24 cellular contexts compared by ENCODE assay signal in the genomic region with DNA sequence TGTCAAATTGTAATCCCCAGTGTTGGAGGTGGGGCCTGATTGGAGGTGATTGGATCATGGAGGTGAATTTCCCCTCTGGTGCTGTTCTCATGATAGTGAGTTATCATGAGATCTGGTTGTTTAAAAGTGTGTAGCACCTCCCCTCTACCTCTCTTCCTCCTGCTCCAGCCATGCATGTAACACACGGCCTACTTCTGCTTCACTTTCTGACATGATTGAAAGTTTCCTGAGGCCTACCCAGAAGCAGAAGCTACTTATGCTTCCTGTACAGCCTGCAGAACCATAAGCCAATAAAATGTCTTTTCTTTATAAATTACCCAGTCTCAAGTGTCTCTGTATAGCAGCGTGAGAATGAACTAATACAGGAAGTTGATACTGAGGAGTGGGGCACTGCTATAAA.
"Had no signal": no experiment of that assay in that cellular context is flagged by ENCODE, and none has a peak within 500 bp of the region (broad histone marks: within the 10 kb centered on the region; RNA-seq: fewer than 3 reads in every experiment).

No MANE protein-coding gene starts in this region.

- H3K4me1 ChIP-seq: gastroesophageal sphincter, parathyroid adenoma, suprapubic skin had no signal

- ATAC-seq: body of pancreas; gastroesophageal sphincter; left cardiac atrium; right lobe of liver; stimulated activated effector memory CD8-positive, alpha-beta T cell treated with anti-CD3 and anti-CD28 coated beads, Interleukin-12 subunit alpha, Interleukin-12 subunit beta, amount 100 ng/mL, for 72 hours had no signal

- H3K27me3 Mint-ChIP-seq: activated naive CD4-positive, alpha-beta T cell treated with anti-CD3 and anti-CD28 coated beads, Interleukin-2, amount 50 U/mL, for 24 hours had no signal

- H2AFZ ChIP-seq: parathyroid adenoma had no signal

- H3K9me3 ChIP-seq: body of pancreas, gastroesophageal sphincter, right lobe of liver, stomach, suprapubic skin, transverse colon had no signal

- DNase-seq: activated CD4-positive, alpha-beta T cell treated with anti-CD3 and anti-CD28 coated beads for 4 hours; activated CD4-positive, alpha-beta T cell treated with anti-CD3 and anti-CD28 coated beads, Interleukin-2, amount 50 U/mL, for 48 hours; activated CD4-positive, CD25-positive, alpha-beta regulatory T cell; activated gamma-delta T cell; anterior cingulate cortex; body of pancreas; cortex of kidney; head of caudate nucleus; islet precursor cell; left cardiac atrium; nucleus accumbens; right lobe of liver; stimulated activated CD4-positive, alpha-beta T cell treated with anti-CD3 and anti-CD28 coated beads, Interleukin-1b, Interleukin-23, amount 100 ng/mL, for 48 hours; stomach; transverse colon had no signal

- H3K27ac ChIP-seq: body of pancreas, cardiac muscle cell, epithelial cell of prostate, gastroesophageal sphincter, parathyroid adenoma, right lobe of liver, skin epidermis, stomach, suprapubic skin, transverse colon had no signal

- H3K79me2 ChIP-seq: parathyroid adenoma had no signal

- H3K27ac Mint-ChIP-seq: activated naive CD4-positive, alpha-beta T cell treated with anti-CD3 and anti-CD28 coated beads, Interleukin-2, amount 50 U/mL, for 24 hours; activated T-helper 1 cell treated with anti-CD3 and anti-CD28 coated beads, Interleukin-12 subunit alpha, Interleukin-12 subunit beta, Interleukin-2, Interleukin-4 antibody, amounts not matched to agents 30 ng/mL and 10 ng/mL and 1 ng/mL, durations not matched to agents 14 hours and 24 hours and 36 hours; stimulated activated effector memory CD8-positive, alpha-beta T cell treated with anti-CD3 and anti-CD28 coated beads, Interleukin-12 subunit alpha, Interleukin-12 subunit beta, amount 100 ng/mL, for 72 hours had no signal

- H3K27me3 ChIP-seq: body of pancreas, cardiac muscle cell, gastroesophageal sphincter, right lobe of liver, stomach, suprapubic skin, transverse colon had no signal

- H3K4me1 Mint-ChIP-seq: stimulated activated effector memory CD8-positive, alpha-beta T cell treated with anti-CD3 and anti-CD28 coated beads, Interleukin-12 subunit alpha, Interleukin-12 subunit beta, amount 100 ng/mL, for 72 hours had no signal

- H3K36me3 ChIP-seq: cardiac muscle cell had no signal

- H3K9ac ChIP-seq: parathyroid adenoma had no signal

- H3K4me3 Mint-ChIP-seq: activated naive CD4-positive, alpha-beta T cell treated with anti-CD3 and anti-CD28 coated beads, Interleukin-2, amount 50 U/mL, for 24 hours; activated T-helper 1 cell treated with anti-CD3 and anti-CD28 coated beads, Interleukin-12 subunit alpha, Interleukin-12 subunit beta, Interleukin-2, Interleukin-4 antibody, amounts not matched to agents 30 ng/mL and 10 ng/mL and 1 ng/mL, durations not matched to agents 14 hours and 24 hours and 36 hours; stimulated activated effector memory CD8-positive, alpha-beta T cell treated with anti-CD3 and anti-CD28 coated beads, Interleukin-12 subunit alpha, Interleukin-12 subunit beta, amount 100 ng/mL, for 72 hours had no signal

- H3K4me3 ChIP-seq: body of pancreas, cardiac muscle cell, gastroesophageal sphincter, right lobe of liver, skin epidermis, stomach, suprapubic skin, transverse colon had no signal

- H3K9me3 Mint-ChIP-seq: activated naive CD4-positive, alpha-beta T cell treated with anti-CD3 and anti-CD28 coated beads, Interleukin-2, amount 50 U/mL, for 24 hours; activated T-helper 1 cell treated with anti-CD3 and anti-CD28 coated beads, Interleukin-12 subunit alpha, Interleukin-12 subunit beta, Interleukin-2, Interleukin-4 antibody, amounts not matched to agents 30 ng/mL and 10 ng/mL and 1 ng/mL, durations not matched to agents 14 hours and 24 hours and 36 hours; stimulated activated effector memory CD8-positive, alpha-beta T cell treated with anti-CD3 and anti-CD28 coated beads, Interleukin-12 subunit alpha, Interleukin-12 subunit beta, amount 100 ng/mL, for 72 hours had no signal
